8 cellular contexts compared by ENCODE assay signal in genomic region chr14:71932229-71932951, GRCh38. TPM values are rescaled to one million over a fixed set of nuclear protein-coding genes. Genes with fewer than 3 reads are reported as not detected.
A peak's percentile ranks its signal among the peaks of the same experiment; 100 is the strongest.
DNase-seq lines count a peak whose midpoint lies in the region; ATAC-seq and TF ChIP-seq lines count a peak whose summit lies in the region.

Gene RGS6, plus strand, starts transcription at chr14:71932429.

- no peak within 1 kb of the TSS for H3K23ac ChIP-seq in mesendoderm (ENCODE audit: low read length)

- intact Hi-C loops in tibial artery (cut with DNase I; ENCODE audit: low total_unique reads), result loop anchor here (5.0 kb wide), 1 partner anchor 360 kb away; no protein-coding TSS in a partner anchor

- H2BK120ac ChIP-seq in mesendoderm (ENCODE audit: low read depth, low read length), result no peak within 1 kb of the TSS

- no peak within 1 kb of the TSS for H2AK5ac ChIP-seq in mesendoderm (ENCODE audit: low read length)

- peaks cover 2% of the 10 kb centered on the region for H3K4me1 ChIP-seq in mesendoderm (ENCODE audit: control insufficient read depth, low read depth, low read length)
- H3K4me1 ChIP-seq in tibial artery, result peaks cover 0 to 30% (median 12%) of the 10 kb centered on the region in 4 donors

- H2BK15ac ChIP-seq in mesendoderm (replicated peaks; ENCODE audit: low read depth), result no peak within 1 kb of the TSS

- no peaks in the 10 kb centered on the region for H3K79me1 ChIP-seq in mesendoderm (ENCODE audit: low read length)

- peak within 1 kb of the TSS; percentile 62 for H3K9ac ChIP-seq in mesendoderm (ENCODE audit: low read length)

- H3K36me3 ChIP-seq in mesendoderm (ENCODE audit: control insufficient read depth, insufficient read depth, low read length) (no peaks in the 10 kb centered on the region), tibial artery (no peaks in the 10 kb centered on the region)

- peaks cover 18% of the 10 kb centered on the region for H3K27me3 ChIP-seq in mesendoderm (ENCODE audit: insufficient read depth, low read length, poor library complexity)
- H3K27me3 ChIP-seq in tibial artery, result peaks cover 0 to 6% of the 10 kb centered on the region in 2 donors

- WGBS in mesendoderm (ENCODE audit: extremely low coverage, insufficient coverage, low lambda C conversion rate), result no CpG with 5 or more reads among the region's 92 CpGs

- H4K8ac ChIP-seq in mesendoderm (ENCODE audit: low read depth, low read length), result no peak within 1 kb of the TSS

- H3K18ac ChIP-seq in mesendoderm (ENCODE audit: low read length), result no peak within 1 kb of the TSS

- DNase-seq in Ammon's horn (ENCODE audit: low spot score) (peak; percentile 32), OCI-M1 (lab: John Stamatoyannopoulos, UW) (peak; percentile 68), dermis blood vessel endothelial cell (peak; percentile 30), mesendoderm (peak; percentile 90), tibial artery (no peak), activated gamma-delta T cell treated with Interleukin-2 at 50 U/mL for 16 hours (no peak)

- peak within 1 kb of the TSS; percentile 81 for H3K4me2 ChIP-seq in mesendoderm (ENCODE audit: low read length)

- H3K27ac ChIP-seq in mesendoderm (ENCODE audit: low read depth, low read length) (no peak within 1 kb of the TSS), tibial artery (peak within 1 kb of the TSS; percentile 59 to 78)

- peak; percentile 66 for ATAC-seq in GM18498 (IDR thresholded peaks at IDR 0.05; ENCODE audit: unreplicated experiment)
- no peak for ATAC-seq in GM19463 (IDR thresholded peaks at IDR 0.05; ENCODE audit: unreplicated experiment)

- H3K79me2 ChIP-seq in mesendoderm (ENCODE audit: control insufficient read depth, insufficient read depth, low read length), result no peaks in the 10 kb centered on the region

- no peak within 1 kb of the TSS for H3K4ac ChIP-seq in mesendoderm (ENCODE audit: low read depth, low read length)

- peak; percentile 31 to 39 for TF ChIP-seq CTCF in tibial artery (IDR thresholded peaks at IDR 0.05)

- no peaks in the 10 kb centered on the region for H3K9me3 ChIP-seq in tibial artery

- H2BK5ac ChIP-seq in mesendoderm (ENCODE audit: low read length), result no peak within 1 kb of the TSS

- H3K4me3 ChIP-seq in mesendoderm (ENCODE audit: low read length) (peak within 1 kb of the TSS; percentile 41), tibial artery (peak within 1 kb of the TSS; percentile 59 to 86)

- peak within 1 kb of the TSS; percentile 83 for H3K56ac ChIP-seq in mesendoderm (ENCODE audit: low read length)

- no peak within 1 kb of the TSS for H4K5ac ChIP-seq in mesendoderm (ENCODE audit: low read length)

RNA-seq across cellular contexts. Expression of gene RGS6, which starts in this region (rescaled TPM):
- not detected in 2 replicates for total RNA-seq in dermis blood vessel endothelial cell
- 0.28 TPM for polyA plus RNA-seq in mesendoderm (2013, experiment 1 of 2)
- polyA plus RNA-seq in mesendoderm (2013, experiment 2 of 2), result 0.17 TPM

Comparison
In these comparisons a context has a peak if more than half of its experiments do, and no peak if none do; other contexts are left out.
1. Peak in DNase-seq in dermis blood vessel endothelial cell; RNA of the gene not detected or under 1 TPM.
2. DNase-seq: peak in Ammon's horn (single experiment), OCI-M1 (single experiment) and mesendoderm (single experiment); none in tibial artery (0 of 2) and activated gamma-delta T cell treated with Interleukin-2 at 50 U/mL for 16 hours (single experiment).